7 cellular contexts compared by ENCODE assay signal in the genomic region with DNA sequence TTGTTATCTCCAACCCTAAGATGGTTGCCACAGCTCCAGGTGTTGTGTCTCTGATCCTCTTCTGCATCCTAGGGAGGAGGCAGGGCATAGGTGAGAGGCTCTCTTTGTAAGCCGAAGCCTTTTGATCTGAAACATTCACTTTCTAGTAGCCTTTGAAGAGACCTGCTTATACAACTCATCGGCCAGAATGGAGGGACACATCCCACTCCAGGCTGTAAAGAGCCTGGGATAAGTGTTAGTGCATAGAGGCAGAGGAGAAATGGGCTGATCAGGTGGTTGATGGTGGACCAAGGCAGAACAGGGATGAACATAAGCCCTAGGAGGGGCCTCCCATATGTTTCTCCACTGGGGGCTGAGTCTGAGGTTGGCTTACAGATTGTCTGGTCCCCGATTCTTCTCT.
"Had no signal": no experiment of that assay in that cellular context is flagged by ENCODE, and none has a peak within 500 bp of the region (broad histone marks: within the 10 kb centered on the region; RNA-seq: fewer than 3 reads in every experiment).

No MANE protein-coding gene starts in this region.

- H3K4me1 Mint-ChIP-seq: IgD-negative memory B cell had no signal

- H3K36me3 Mint-ChIP-seq: IgD-negative memory B cell had no signal

- H3K36me3 ChIP-seq: HAP-1 had no signal

- DNase-seq: GM23248, GOT3, H7, HFFc6 had no signal

- H3K4me3 ChIP-seq: GM23248, HAP-1 had no signal

- H3K9ac ChIP-seq: GM23248 had no signal

- H3K27ac Mint-ChIP-seq: HFFc6, IgD-negative memory B cell had no signal

- H3K9me3 ChIP-seq: HAP-1 had no signal

- H3K4me3 Mint-ChIP-seq: HFFc6, IgD-negative memory B cell had no signal

- H3K27ac ChIP-seq: GM23248, HL-60 had no signal

- H3K4me1 ChIP-seq: HAP-1 had no signal

- H3K9me3 Mint-ChIP-seq: HFFc6 had no signal

- H2AFZ ChIP-seq: GM23248 had no signal
